ENCODE assay signal across 13 cellular contexts in the genomic region with DNA sequence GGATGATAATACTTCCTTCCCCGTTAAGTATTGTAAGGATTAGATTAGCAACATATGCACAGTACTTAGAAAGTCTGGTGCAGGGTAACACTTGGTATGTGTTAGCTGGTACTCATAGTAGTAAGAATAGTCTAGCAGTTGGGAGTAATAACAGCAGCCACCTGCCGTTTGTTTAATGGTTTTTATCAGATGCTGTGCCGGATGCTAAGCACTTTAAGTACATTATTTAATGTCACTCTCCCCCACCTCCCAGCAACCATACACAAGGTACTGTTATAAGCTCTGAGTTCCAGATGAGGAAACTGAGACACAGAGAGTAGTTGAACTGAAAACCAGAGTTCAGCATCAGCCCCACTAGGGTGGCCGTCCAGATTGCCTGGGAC.
DNase-seq lines count a peak whose midpoint lies in the region; ATAC-seq, FAIRE-seq and TF ChIP-seq lines count a peak whose summit lies in the region.
"Had no signal": no experiment of that assay in that cellular context is flagged by ENCODE, and none has a peak within 500 bp of the region (broad histone marks: within the 10 kb centered on the region; RNA-seq: fewer than 3 reads in every experiment).

No MANE protein-coding gene starts in this region.

- H3K27ac ChIP-seq in A549 (peak overlapping the region; percentile 84 to 94), HL-60 (replicated peaks) (peak overlapping the region; percentile 30), WERI-Rb-1 (peak overlapping the region; percentile 58), mesodermal cell (ENCODE audit: low read depth, low read length, severe bottlenecking) (peak overlapping the region; percentile 87)

- H3K4me3 ChIP-seq in A549: no peak overlapping the region
- H3K4me3 ChIP-seq in HL-60 (replicated peaks; ENCODE audit: insufficient read depth, low read length): no peak overlapping the region
- no peak overlapping the region for H3K4me3 ChIP-seq in WERI-Rb-1 (ENCODE audit: low read depth, low read length)
- H3K4me3 ChIP-seq in mesodermal cell (ENCODE audit: extremely low read depth, insufficient read depth, low read length, poor library complexity, severe bottlenecking): no peak overlapping the region

- POLR2A ChIA-PET in A549 (lab: Yijun Ruan, JAX): no interaction called here

- no peak for DNase-seq in A549 (ENCODE audit: low read depth in 1 of 2, low spot score in 1 of 2)
- DNase-seq in HL-60 (ENCODE audit: low read depth in 1 of 2, low spot score in 1 of 2): no peak
- DNase-seq in WERI-Rb-1: no peak
- DNase-seq in kidney tubule cell (ENCODE audit: low spot score): no peak
- no peak for DNase-seq in DMS53 (lab: John Stamatoyannopoulos, UW)
- DNase-seq in hippocampal formation (lab: John Stamatoyannopoulos, UW): no peak
- DNase-seq: activated CD4-positive, alpha-beta T cell treated with anti-CD3 and anti-CD28 coated beads for 4 hours; activated effector memory CD4-positive, alpha-beta T cell treated with Interleukin-2 at 50 U/mL for 16 hours; NCI-H1048 had no signal

- H3K4me1 ChIP-seq in A549 (peaks cover 95% of the 10 kb centered on the region), mesodermal cell (ENCODE audit: control insufficient read depth, insufficient read depth, low read length, poor library complexity, severe bottlenecking) (peaks cover 84% of the 10 kb centered on the region)

- no peaks in the 10 kb centered on the region for H3K9me3 ChIP-seq in A549
- no peaks in the 10 kb centered on the region for H3K9me3 ChIP-seq in WERI-Rb-1 (ENCODE audit: severe bottlenecking)
- H3K9me3 ChIP-seq in mesodermal cell (ENCODE audit: control insufficient read depth, low read length): no peaks in the 10 kb centered on the region

- ATAC-seq in A549: no peak
- no peak for ATAC-seq in GM19397 (IDR thresholded peaks at IDR 0.05; ENCODE audit: unreplicated experiment)
- ATAC-seq: esophagus mucosa; natural killer cell treated with Interleukin-12 subunit alpha and Interleukin-12 subunit beta and Interleukin-15 and Interleukin-18, amount 100 ng/mL, for 72 hours had no signal

- peak overlapping the region; percentile 68 for H3K4me2 ChIP-seq in A549

- WGBS in A549 (ENCODE audit: missing lambda C conversion rate): 28% methylated on average over 4 of the region's 4 CpGs
- WGBS in mesodermal cell (ENCODE audit: insufficient coverage in 2 of 2), 2 experiments: 55 to 68% methylated on average over 1 to 2 of the region's 4 CpGs

- H3K36me3 ChIP-seq in WERI-Rb-1 (peaks cover 5% of the 10 kb centered on the region), mesodermal cell (ENCODE audit: control insufficient read depth, insufficient read depth, low read length) (peaks cover 67% of the 10 kb centered on the region)

- no peak for TF ChIP-seq EP300 in A549 (IDR thresholded peaks at IDR 0.05)

- TF ChIP-seq POLR2A in A549 (IDR thresholded peaks at IDR 0.05; ENCODE audit: low read length): no peak

- no peak for TF ChIP-seq RAD21 in A549 (conservative IDR thresholded peaks at IDR 0.05 in 1 of 2, IDR thresholded peaks at IDR 0.05 in 1 of 2)

- H3K27me3 ChIP-seq in HL-60 (ENCODE audit: insufficient read depth, poor library complexity, severe bottlenecking) (no peaks in the 10 kb centered on the region), WERI-Rb-1 (ENCODE audit: insufficient read depth, low read depth, severe bottlenecking) (no peaks in the 10 kb centered on the region)

- TF ChIP-seq CTCF in A549 (IDR thresholded peaks at IDR 0.05): no peak
- no peak for TF ChIP-seq CTCF in HL-60 (IDR thresholded peaks at IDR 0.05; ENCODE audit: insufficient read depth, low read length)
- no peak for TF ChIP-seq CTCF in WERI-Rb-1 (IDR thresholded peaks at IDR 0.05; ENCODE audit: low read depth, low read length)

- CTCF ChIA-PET in A549 (lab: Yijun Ruan, JAX): interaction anchor here (0.9 to 13.7 kb wide), 8 partner anchors 9 to 66 kb away, joined by 3 to 121 read pairs (median 6); no protein-coding TSS in a partner anchor

- no peak for FAIRE-seq in A549 (lab: Jason Lieb, UNC)

TF ChIP-seq in A549, 52 proteins besides CTCF, POLR2A, EP300 and RAD21:
- no peak for TF ChIP-seq FOSB (CRISPR knock-in tag; IDR thresholded peaks at IDR 0.05)
- TF ChIP-seq, protein P1, sequence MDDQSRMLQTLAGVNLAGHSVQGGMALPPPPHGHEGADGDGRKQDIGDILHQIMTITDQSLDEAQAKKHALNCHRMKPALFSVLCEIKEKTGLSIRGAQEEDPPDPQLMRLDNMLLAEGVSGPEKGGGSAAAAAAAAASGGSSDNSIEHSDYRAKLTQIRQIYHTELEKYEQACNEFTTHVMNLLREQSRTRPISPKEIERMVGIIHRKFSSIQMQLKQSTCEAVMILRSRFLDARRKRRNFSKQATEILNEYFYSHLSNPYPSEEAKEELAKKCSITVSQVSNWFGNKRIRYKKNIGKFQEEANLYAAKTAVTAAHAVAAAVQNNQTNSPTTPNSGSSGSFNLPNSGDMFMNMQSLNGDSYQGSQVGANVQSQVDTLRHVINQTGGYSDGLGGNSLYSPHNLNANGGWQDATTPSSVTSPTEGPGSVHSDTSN (IDR thresholded peaks at IDR 0.05): no peak
- no peak for TF ChIP-seq NR3C1 (IDR thresholded peaks at IDR 0.05)
- TF ChIP-seq ESRRA (IDR thresholded peaks at IDR 0.05; ENCODE audit: borderline replicate concordance, low read length): no peak
- TF ChIP-seq HOXB13 (CRISPR knock-in tag; IDR thresholded peaks at IDR 0.05; ENCODE audit: low read depth): no peak
- TF ChIP-seq RNF2 (IDR thresholded peaks at IDR 0.05; ENCODE audit: borderline replicate concordance, low read depth): no peak
- TF ChIP-seq BHLHE40 (IDR thresholded peaks at IDR 0.05; ENCODE audit: low read depth, low read length): no peak
- TF ChIP-seq JUN (IDR thresholded peaks at IDR 0.05): no peak
- TF ChIP-seq, protein P2, sequence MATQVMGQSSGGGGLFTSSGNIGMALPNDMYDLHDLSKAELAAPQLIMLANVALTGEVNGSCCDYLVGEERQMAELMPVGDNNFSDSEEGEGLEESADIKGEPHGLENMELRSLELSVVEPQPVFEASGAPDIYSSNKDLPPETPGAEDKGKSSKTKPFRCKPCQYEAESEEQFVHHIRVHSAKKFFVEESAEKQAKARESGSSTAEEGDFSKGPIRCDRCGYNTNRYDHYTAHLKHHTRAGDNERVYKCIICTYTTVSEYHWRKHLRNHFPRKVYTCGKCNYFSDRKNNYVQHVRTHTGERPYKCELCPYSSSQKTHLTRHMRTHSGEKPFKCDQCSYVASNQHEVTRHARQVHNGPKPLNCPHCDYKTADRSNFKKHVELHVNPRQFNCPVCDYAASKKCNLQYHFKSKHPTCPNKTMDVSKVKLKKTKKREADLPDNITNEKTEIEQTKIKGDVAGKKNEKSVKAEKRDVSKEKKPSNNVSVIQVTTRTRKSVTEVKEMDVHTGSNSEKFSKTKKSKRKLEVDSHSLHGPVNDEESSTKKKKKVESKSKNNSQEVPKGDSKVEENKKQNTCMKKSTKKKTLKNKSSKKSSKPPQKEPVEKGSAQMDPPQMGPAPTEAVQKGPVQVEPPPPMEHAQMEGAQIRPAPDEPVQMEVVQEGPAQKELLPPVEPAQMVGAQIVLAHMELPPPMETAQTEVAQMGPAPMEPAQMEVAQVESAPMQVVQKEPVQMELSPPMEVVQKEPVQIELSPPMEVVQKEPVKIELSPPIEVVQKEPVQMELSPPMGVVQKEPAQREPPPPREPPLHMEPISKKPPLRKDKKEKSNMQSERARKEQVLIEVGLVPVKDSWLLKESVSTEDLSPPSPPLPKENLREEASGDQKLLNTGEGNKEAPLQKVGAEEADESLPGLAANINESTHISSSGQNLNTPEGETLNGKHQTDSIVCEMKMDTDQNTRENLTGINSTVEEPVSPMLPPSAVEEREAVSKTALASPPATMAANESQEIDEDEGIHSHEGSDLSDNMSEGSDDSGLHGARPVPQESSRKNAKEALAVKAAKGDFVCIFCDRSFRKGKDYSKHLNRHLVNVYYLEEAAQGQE (IDR thresholded peaks at IDR 0.05): no peak
- no peak for TF ChIP-seq CBX2 (IDR thresholded peaks at IDR 0.05; ENCODE audit: borderline replicate concordance, low read depth)
- TF ChIP-seq EHMT2 (IDR thresholded peaks at IDR 0.05; ENCODE audit: low read depth): no peak
- no peak for TF ChIP-seq FOSL2 (IDR thresholded peaks at IDR 0.05)
- TF ChIP-seq FOSL2 (CRISPR knock-in tag; IDR thresholded peaks at IDR 0.05): no peak
- TF ChIP-seq NFE2L2 (conservative IDR thresholded peaks at IDR 0.05; ENCODE audit: low read length): no peak
- TF ChIP-seq MYC (IDR thresholded peaks at IDR 0.05; ENCODE audit: borderline replicate concordance, low read length): no peak
- TF ChIP-seq, protein P3, sequence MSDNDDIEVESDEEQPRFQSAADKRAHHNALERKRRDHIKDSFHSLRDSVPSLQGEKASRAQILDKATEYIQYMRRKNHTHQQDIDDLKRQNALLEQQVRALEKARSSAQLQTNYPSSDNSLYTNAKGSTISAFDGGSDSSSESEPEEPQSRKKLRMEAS (IDR thresholded peaks at IDR 0.05): no peak
- TF ChIP-seq, protein P4, sequence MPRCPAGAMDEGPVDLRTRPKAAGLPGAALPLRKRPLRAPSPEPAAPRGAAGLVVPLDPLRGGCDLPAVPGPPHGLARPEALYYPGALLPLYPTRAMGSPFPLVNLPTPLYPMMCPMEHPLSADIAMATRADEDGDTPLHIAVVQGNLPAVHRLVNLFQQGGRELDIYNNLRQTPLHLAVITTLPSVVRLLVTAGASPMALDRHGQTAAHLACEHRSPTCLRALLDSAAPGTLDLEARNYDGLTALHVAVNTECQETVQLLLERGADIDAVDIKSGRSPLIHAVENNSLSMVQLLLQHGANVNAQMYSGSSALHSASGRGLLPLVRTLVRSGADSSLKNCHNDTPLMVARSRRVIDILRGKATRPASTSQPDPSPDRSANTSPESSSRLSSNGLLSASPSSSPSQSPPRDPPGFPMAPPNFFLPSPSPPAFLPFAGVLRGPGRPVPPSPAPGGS (IDR thresholded peaks at IDR 0.05): no peak
- no peak for TF ChIP-seq KDM1A (IDR thresholded peaks at IDR 0.05; ENCODE audit: low read depth)

Comparison
In these comparisons a context has a peak if more than half of its experiments do, and no peak if none do; other contexts are left out.
1. H3K27ac ChIP-seq: peak in every context shown above with its lines; median percentile 89 in A549; 87 in mesodermal cell; 58 in WERI-Rb-1; 30 in HL-60.